ENCODE assay signal across 8 cellular contexts in genomic region chr7:139602143-139602722, GRCh38.
DNase-seq lines count a peak whose midpoint lies in the region; ATAC-seq and TF ChIP-seq lines count a peak whose summit lies in the region.

No MANE protein-coding gene starts in this region.

- DNase-seq in COLO829 (ENCODE audit: low spot score) (peak; percentile 66), HFF-Myc (ENCODE audit: extremely low read depth, low read depth) (no peak), OCI-LY7 (ENCODE audit: low spot score) (peak; percentile 57), dorsolateral prefrontal cortex (no peak), midbrain (lab: John Stamatoyannopoulos, UW) (peak; percentile 61)
- DNase-seq in activated T-helper 1 cell treated with anti-CD3 and anti-CD28 coated beads, Interleukin-12 subunit alpha, Interleukin-12 subunit beta, Interleukin-2, Interleukin-4 antibody, amounts not matched to agents 30 ng/mL and 10 ng/mL and 1 ng/mL, durations not matched to agents 14 hours and 24 hours and 36 hours (ENCODE audit: low spot score), result no peak

- H3K27me3 Mint-ChIP-seq in activated T-helper 1 cell treated with anti-CD3 and anti-CD28 coated beads, Interleukin-12 subunit alpha, Interleukin-12 subunit beta, Interleukin-2, Interleukin-4 antibody, amounts not matched to agents 30 ng/mL and 10 ng/mL and 1 ng/mL, durations not matched to agents 14 hours and 24 hours and 36 hours (ENCODE audit: insufficient read depth), result no peaks in the 10 kb centered on the region

- H3K9me3 Mint-ChIP-seq in activated T-helper 1 cell treated with anti-CD3 and anti-CD28 coated beads, Interleukin-12 subunit alpha, Interleukin-12 subunit beta, Interleukin-2, Interleukin-4 antibody, amounts not matched to agents 30 ng/mL and 10 ng/mL and 1 ng/mL, durations not matched to agents 14 hours and 24 hours and 36 hours, result no peaks in the 10 kb centered on the region

- H3K4me3 Mint-ChIP-seq in activated T-helper 1 cell treated with anti-CD3 and anti-CD28 coated beads, Interleukin-12 subunit alpha, Interleukin-12 subunit beta, Interleukin-2, Interleukin-4 antibody, amounts not matched to agents 30 ng/mL and 10 ng/mL and 1 ng/mL, durations not matched to agents 14 hours and 24 hours and 36 hours, result no peak overlapping the region

- no peaks in the 10 kb centered on the region for H3K4me1 ChIP-seq in OCI-LY7 (ENCODE audit: insufficient read depth, low read length, poor library complexity, severe bottlenecking)

- H4K20me1 ChIP-seq in OCI-LY7 (ENCODE audit: insufficient read depth, low read length), result no peaks in the 10 kb centered on the region

- H3K4me3 ChIP-seq in HFF-Myc (replicated peaks; ENCODE audit: low read depth, low read length) (no peak overlapping the region), OCI-LY7 (ENCODE audit: low read depth, low read length, poor library complexity, severe bottlenecking) (no peak overlapping the region), dorsolateral prefrontal cortex (no peak overlapping the region)

- BruUV-seq in OCI-LY7 (replicated peaks; lab: Mats Ljungman, UMichigan), result no TSS peak

- POLR2A ChIA-PET in OCI-LY7 (lab: Charles Lee), result interaction anchor here (0.7 kb wide), 1 partner anchor 29 kb away, joined by 3 read pairs; no protein-coding TSS in a partner anchor

- H3K79me2 ChIP-seq in OCI-LY7 (ENCODE audit: insufficient read depth, low read depth, low read length), result no peaks in the 10 kb centered on the region

- no peak overlapping the region for H3K27ac Mint-ChIP-seq in activated T-helper 1 cell treated with anti-CD3 and anti-CD28 coated beads, Interleukin-12 subunit alpha, Interleukin-12 subunit beta, Interleukin-2, Interleukin-4 antibody, amounts not matched to agents 30 ng/mL and 10 ng/mL and 1 ng/mL, durations not matched to agents 14 hours and 24 hours and 36 hours

- H3K4me1 Mint-ChIP-seq in activated T-helper 1 cell treated with anti-CD3 and anti-CD28 coated beads, Interleukin-12 subunit alpha, Interleukin-12 subunit beta, Interleukin-2, Interleukin-4 antibody, amounts not matched to agents 30 ng/mL and 10 ng/mL and 1 ng/mL, durations not matched to agents 14 hours and 24 hours and 36 hours (ENCODE audit: low read depth), result no peaks in the 10 kb centered on the region

- peaks cover 19% of the 10 kb centered on the region for H3K36me3 Mint-ChIP-seq in activated T-helper 1 cell treated with anti-CD3 and anti-CD28 coated beads, Interleukin-12 subunit alpha, Interleukin-12 subunit beta, Interleukin-2, Interleukin-4 antibody, amounts not matched to agents 30 ng/mL and 10 ng/mL and 1 ng/mL, durations not matched to agents 14 hours and 24 hours and 36 hours (ENCODE audit: low read depth)

- CTCF ChIA-PET in OCI-LY7 (lab: Charles Lee; ENCODE audit: unreplicated experiment), result interaction anchor here (0.6 kb wide), 1 partner anchor 102 kb away, joined by 3 read pairs; no protein-coding TSS in a partner anchor

- H3K4me2 ChIP-seq in OCI-LY7 (ENCODE audit: low read length), result no peak overlapping the region

- ATAC-seq in HG03520 (IDR thresholded peaks at IDR 0.05; ENCODE audit: unreplicated experiment) (no peak), GM19035 (IDR thresholded peaks at IDR 0.05; ENCODE audit: unreplicated experiment) (no peak)

- no peak overlapping the region; the same call in 1 of the 2 replicates for H2AFZ ChIP-seq in OCI-LY7 (ENCODE audit: low read length)

- no peaks in the 10 kb centered on the region for H3K9me2 ChIP-seq in OCI-LY7 (ENCODE audit: insufficient read depth, low read length)

- H3K9me3 ChIP-seq in OCI-LY7 (ENCODE audit: low read length), result no peaks in the 10 kb centered on the region

- H3K36me3 ChIP-seq in OCI-LY7 (ENCODE audit: insufficient read depth, low read length), result no peaks in the 10 kb centered on the region

- H3K27me3 ChIP-seq in dorsolateral prefrontal cortex, result no peaks in the 10 kb centered on the region

- TF ChIP-seq CTCF in HFF-Myc (IDR thresholded peaks at IDR 0.05; ENCODE audit: low read depth, low read length, missing control alignments) (peak; percentile 44), OCI-LY7 (conservative IDR thresholded peaks at IDR 0.05; ENCODE audit: low read length) (peak; percentile 81), dorsolateral prefrontal cortex (IDR thresholded peaks at IDR 0.05 in 54 of 56, conservative IDR thresholded peaks at IDR 0.05 in 2 of 56; ENCODE audit: low read depth in 1 of 56, partially characterized antibody in 56 of 56) (peak; percentile 39 to 81 (median 64))

- H3K27ac ChIP-seq in OCI-LY7 (ENCODE audit: low read depth, low read length, poor library complexity, severe bottlenecking), result no peak overlapping the region
- H3K27ac ChIP-seq in dorsolateral prefrontal cortex, result peak overlapping the region in 41 of 59 donors; percentile 4 to 78 (median 47)

- intact Hi-C loops in OCI-LY7 (cut with micrococcal nuclease; ENCODE audit: unreplicated experiment), result loop anchor here (2.0 kb wide), 1 partner anchor 401 kb away; no protein-coding TSS in a partner anchor
- intact Hi-C loops in dorsolateral prefrontal cortex (cut with DNase I), result loop anchor here in 1 of 2 donors (10.0 kb wide), 1 partner anchor 403 kb away; no protein-coding TSS in a partner anchor
- intact Hi-C loops in activated T-helper 1 cell treated with anti-CD3 and anti-CD28 coated beads, Interleukin-12 subunit alpha, Interleukin-12 subunit beta, Interleukin-2, Interleukin-4 antibody, amounts not matched to agents 30 ng/mL and 10 ng/mL and 1 ng/mL, durations not matched to agents 14 hours and 24 hours and 36 hours (cut with micrococcal nuclease), result loop anchor here (1.0 kb wide), 3 partner anchors 18 to 400 kb away; no protein-coding TSS in a partner anchor

Comparison
In these comparisons a context has a peak if more than half of its experiments do, and no peak if none do; other contexts are left out.
1. DNase-seq: peak in COLO829 (single experiment), OCI-LY7 (single experiment) and midbrain (single experiment); none in HFF-Myc (single experiment), dorsolateral prefrontal cortex (0 of 10) and activated T-helper 1 cell treated with anti-CD3 and anti-CD28 coated beads, Interleukin-12 subunit alpha, Interleukin-12 subunit beta, Interleukin-2, Interleukin-4 antibody, amounts not matched to agents 30 ng/mL and 10 ng/mL and 1 ng/mL, durations not matched to agents 14 hours and 24 hours and 36 hours (single experiment).
2. Peak in every context shown above with its lines, with median percentiles within 50 percentile points of each other: CTCF ChIP-seq.